15 cellular contexts compared by ENCODE assay signal in the genomic region with DNA sequence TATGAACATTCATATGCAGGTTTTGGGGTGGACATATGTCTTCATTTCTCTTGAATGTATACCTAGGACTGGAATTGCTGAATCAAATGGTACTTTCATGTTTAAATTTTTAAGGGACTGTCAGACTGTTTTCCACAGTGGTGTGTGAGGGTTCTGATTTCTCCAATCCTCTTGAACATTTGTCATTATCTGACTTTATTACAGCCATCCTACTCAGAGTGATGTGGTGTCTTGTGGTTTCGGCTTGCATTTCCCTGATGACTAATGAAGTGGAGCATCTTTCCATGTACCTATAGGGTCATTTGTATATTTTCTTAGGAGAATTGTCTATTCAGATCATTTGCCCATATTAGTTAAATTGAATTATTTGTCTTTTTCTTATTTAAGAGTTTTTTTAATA. TPM values are rescaled to one million over a fixed set of nuclear protein-coding genes. Genes with fewer than 3 reads are reported as not detected.
A peak's percentile ranks its signal among the peaks of the same experiment; 100 is the strongest.
DNase-seq lines count a peak whose midpoint lies in the region; ATAC-seq, FAIRE-seq and TF ChIP-seq lines count a peak whose summit lies in the region.
"Had no signal": no experiment of that assay in that cellular context is flagged by ENCODE, and none has a peak within 500 bp of the region (broad histone marks: within the 10 kb centered on the region; RNA-seq: fewer than 3 reads in every experiment).

No MANE protein-coding gene starts in this region.

- H3K27me3 Mint-ChIP-seq in stimulated activated naive CD8-positive, alpha-beta T cell treated with anti-CD3 and anti-CD28 coated beads, Interleukin-15, amount 100 ng/mL, for 72 hours: no peaks in the 10 kb centered on the region
- H3K27me3 Mint-ChIP-seq: stimulated activated naive B cell treated with anti-CD40 and anti-IgM and Interleukin-4, amounts not matched to agents 10 μg/mL and 1 μg/mL and 100 μg/mL, for 72 hours had no signal

- ATAC-seq in stimulated activated naive CD8-positive, alpha-beta T cell treated with anti-CD3 and anti-CD28 coated beads, Interleukin-15, amount 100 ng/mL, for 72 hours: peak; percentile 75
- ATAC-seq in HG02798 (IDR thresholded peaks at IDR 0.05; ENCODE audit: poor library complexity, unreplicated experiment) (no peak), GM18505 (IDR thresholded peaks at IDR 0.05; ENCODE audit: unreplicated experiment) (no peak)
- ATAC-seq: stimulated activated naive B cell treated with anti-CD40 and anti-IgM and Interleukin-4, amounts not matched to agents 10 μg/mL and 1 μg/mL and 100 μg/mL, for 72 hours had no signal

- H3K27me3 ChIP-seq in bronchial epithelial cell (ENCODE audit: control insufficient read depth, insufficient read depth, low read length): no peaks in the 10 kb centered on the region

- no peak overlapping the region for H3K4me3 ChIP-seq in bronchial epithelial cell (ENCODE audit: low read depth, low read length)

- no peak overlapping the region for H3K27ac Mint-ChIP-seq in stimulated activated naive CD8-positive, alpha-beta T cell treated with anti-CD3 and anti-CD28 coated beads, Interleukin-15, amount 100 ng/mL, for 72 hours
- H3K27ac Mint-ChIP-seq: nephron progenitor cell; stimulated activated naive B cell treated with anti-CD40 and anti-IgM and Interleukin-4, amounts not matched to agents 10 μg/mL and 1 μg/mL and 100 μg/mL, for 72 hours had no signal

- no peaks in the 10 kb centered on the region for H3K9me3 Mint-ChIP-seq in stimulated activated naive CD8-positive, alpha-beta T cell treated with anti-CD3 and anti-CD28 coated beads, Interleukin-15, amount 100 ng/mL, for 72 hours
- H3K9me3 Mint-ChIP-seq: stimulated activated naive B cell treated with anti-CD40 and anti-IgM and Interleukin-4, amounts not matched to agents 10 μg/mL and 1 μg/mL and 100 μg/mL, for 72 hours had no signal

- DNase-seq in stimulated activated CD4-positive, alpha-beta T cell treated with anti-CD3 and anti-CD28 coated beads, TNF-alpha, amount 100 ng/mL, for 24 hours (ENCODE audit: low read depth in 3 of 3): peak in 2 of 3 experiments; percentile 2 to 22
- DNase-seq in stimulated activated CD4-positive, alpha-beta T cell treated with anti-CD3 and anti-CD28 coated beads, Interleukin-4, amount 100 ng/mL, for 4 hours: no peak
- DNase-seq in RCC 7860 (ENCODE audit: low spot score) (peak; percentile 63), bronchial epithelial cell (ENCODE audit: low read depth) (peak; percentile 68), Kasumi-1 (lab: John Stamatoyannopoulos, UW) (no peak)
- peak in 1 of 2 donors; percentile 18 for DNase-seq in stimulated activated naive CD8-positive, alpha-beta T cell treated with anti-CD3 and anti-CD28 coated beads, Interleukin-15, amount 100 ng/mL, for 72 hours
- DNase-seq: activated CD4-positive, alpha-beta T cell treated with anti-CD3 and anti-CD28 coated beads for 1 hour; hippocampal formation; NCI-H1092; NCI-H446; nephron progenitor cell; OCI-M1; stimulated activated naive B cell treated with anti-CD40 and anti-IgM and Interleukin-4, amounts not matched to agents 10 μg/mL and 1 μg/mL and 100 μg/mL, for 72 hours had no signal

- no peaks in the 10 kb centered on the region for H3K36me3 ChIP-seq in bronchial epithelial cell (ENCODE audit: control insufficient read depth, insufficient read depth, low read length)

- H3K4me3 Mint-ChIP-seq in stimulated activated naive CD8-positive, alpha-beta T cell treated with anti-CD3 and anti-CD28 coated beads, Interleukin-15, amount 100 ng/mL, for 72 hours: no peak overlapping the region
- H3K4me3 Mint-ChIP-seq: nephron progenitor cell; stimulated activated naive B cell treated with anti-CD40 and anti-IgM and Interleukin-4, amounts not matched to agents 10 μg/mL and 1 μg/mL and 100 μg/mL, for 72 hours had no signal

- peaks cover 44% of the 10 kb centered on the region for H3K4me1 Mint-ChIP-seq in stimulated activated naive CD8-positive, alpha-beta T cell treated with anti-CD3 and anti-CD28 coated beads, Interleukin-15, amount 100 ng/mL, for 72 hours
- H3K4me1 Mint-ChIP-seq: nephron progenitor cell had no signal

- TF ChIP-seq CTCF in bronchial epithelial cell (IDR thresholded peaks at IDR 0.05; ENCODE audit: insufficient read depth, low read length, severe bottlenecking): no peak

- FAIRE-seq in RCC 7860 (lab: Jason Lieb, UNC): peak; percentile 92
- no peak for FAIRE-seq in bronchial epithelial cell (lab: Jason Lieb, UNC)

- TF ChIP-seq POLR2A in GM18505 (IDR thresholded peaks at IDR 0.05; ENCODE audit: borderline replicate concordance, extremely low read depth, insufficient read depth, insufficient read length): no peak

RNA-seq across cellular contexts. Expression of a gene that starts 35.4 kb away (rescaled TPM):
- total RNA-seq in bronchial epithelial cell: 16.6 and 18.4 TPM in 2 replicates

Comparison
In these comparisons a context has a peak if more than half of its experiments do, and no peak if none do; other contexts are left out.
1. DNase-seq: peak in stimulated activated CD4-positive, alpha-beta T cell treated with anti-CD3 and anti-CD28 coated beads, TNF-alpha, amount 100 ng/mL, for 24 hours (2 of 3), RCC 7860 (single experiment) and bronchial epithelial cell (single experiment); none in stimulated activated CD4-positive, alpha-beta T cell treated with anti-CD3 and anti-CD28 coated beads, Interleukin-4, amount 100 ng/mL, for 4 hours (0 of 2) and Kasumi-1 (0 of 2).